Comparison of ENCODE assay signal across 18 cellular contexts in genomic region chr2:223019390-223019930, GRCh38. TPM values are rescaled to one million over a fixed set of nuclear protein-coding genes. Genes with fewer than 3 reads are reported as not detected.
"Had no signal": no experiment of that assay in that cellular context is flagged by ENCODE, and none has a peak within 500 bp of the region (broad histone marks: within the 10 kb centered on the region; RNA-seq: fewer than 3 reads in every experiment).

No MANE protein-coding gene starts in this region.

- H3K4me3 ChIP-seq: coronary artery, psoas muscle, right lobe of liver, testis had no signal

- ATAC-seq: activated CD8-positive, alpha-beta T cell treated with anti-CD3 and anti-CD28 coated beads for 36 hours; naive thymus-derived CD4-positive, alpha-beta T cell; psoas muscle; right lobe of liver had no signal

- H3K27me3 ChIP-seq: brain microvascular endothelial cell, right lobe of liver, testis had no signal

- FAIRE-seq: endometrium, TTC549 had no signal

- H3K36me3 ChIP-seq: brain microvascular endothelial cell, right lobe of liver had no signal

- H3K4me1 ChIP-seq: psoas muscle, right lobe of liver, testis had no signal

- DNase-seq: activated B cell treated with CpG ODN at 0.5 μM for 24 hours; activated CD4-positive, alpha-beta T cell treated with anti-CD3 and anti-CD28 coated beads for 48 hours; activated CD8-positive, alpha-beta T cell treated with anti-CD3 and anti-CD28 coated beads for 36 hours; activated naive CD4-positive, alpha-beta T cell treated with Interleukin-2 at 50 U/mL for 16 hours; activated naive CD8-positive, alpha-beta T cell treated with anti-CD3 and anti-CD28 coated beads, Interleukin-2, amount 10 ng/mL, durations not matched to agents 7 days and 5 days; activated T-cell treated with anti-CD3 and anti-CD28 coated beads, Interleukin-2, amount 50 U/mL, for 24 hours; amygdala; brain microvascular endothelial cell; mesenchymal stem cell; naive thymus-derived CD4-positive, alpha-beta T cell; psoas muscle; right lobe of liver; stimulated activated CD4-positive, alpha-beta T cell treated with anti-CD3 and anti-CD28 coated beads, Interleukin-4, amount 100 ng/mL, for 24 hours; testis had no signal

- H3K27ac ChIP-seq: brain microvascular endothelial cell, coronary artery, psoas muscle, right lobe of liver, testis had no signal

- H3K9me3 ChIP-seq: psoas muscle, right lobe of liver, testis had no signal

RNA-seq across cellular contexts. Expression of gene KCNE4, which starts 32.5 kb away (rescaled TPM):
- total RNA-seq: activated B cell treated with CpG ODN at 0.5 μM for 24 hours; activated CD8-positive, alpha-beta T cell treated with anti-CD3 and anti-CD28 coated beads for 36 hours; activated naive CD8-positive, alpha-beta T cell treated with anti-CD3 and anti-CD28 coated beads, Interleukin-2, amount 10 ng/mL, durations not matched to agents 7 days and 5 days; activated T-helper 2 cell treated with anti-CD3 and anti-CD28 coated beads, Interferon-gamma antibody, Interleukin-2, Interleukin-4, amounts not matched to agents 10 μg/mL and 5 μg/mL and 100 μg/mL, durations not matched to agents 14 hours and 24 hours and 36 hours; naive thymus-derived CD4-positive, alpha-beta T cell had no signal
- polyA plus RNA-seq: naive thymus-derived CD4-positive, alpha-beta T cell had no signal
